ENCODE assay signal across 28 cellular contexts in genomic region chr5:35324201-35324600, GRCh38.
"Had no signal": no experiment of that assay in that cellular context is flagged by ENCODE, and none has a peak within 500 bp of the region (broad histone marks: within the 10 kb centered on the region; RNA-seq: fewer than 3 reads in every experiment).

No MANE protein-coding gene starts in this region.

- H3K4me1 ChIP-seq: colonic mucosa, esophagus muscularis mucosa, gastrocnemius medialis, gastroesophageal sphincter had no signal

- H3K27ac ChIP-seq: colonic mucosa, coronary artery, dorsolateral prefrontal cortex, epithelial cell of prostate, esophagus muscularis mucosa, esophagus squamous epithelium, foreskin keratinocyte, gastrocnemius medialis, gastroesophageal sphincter, heart left ventricle, heart right ventricle had no signal

- H3K4me3 ChIP-seq: colonic mucosa, coronary artery, dorsolateral prefrontal cortex, esophagus muscularis mucosa, esophagus squamous epithelium, gastrocnemius medialis, gastroesophageal sphincter, heart left ventricle, heart right ventricle had no signal

- H3K4me3 Mint-ChIP-seq: dendritic cell treated with granulocyte-macrophage colony-stimulating factor and Interleukin-4, amounts not matched to agents 40 ng/mL and 50 ng/mL, for 4 days; effector memory CD8-positive, alpha-beta T cell; endodermal cell had no signal

- H3K27me3 ChIP-seq: colonic mucosa, esophagus squamous epithelium, foreskin keratinocyte, gastrocnemius medialis, heart left ventricle, heart right ventricle had no signal

- H3K9me3 ChIP-seq: colonic mucosa, esophagus muscularis mucosa, esophagus squamous epithelium, gastrocnemius medialis, gastroesophageal sphincter, heart left ventricle had no signal

- DNase-seq: colonic mucosa; cortex of kidney; dermis blood vessel endothelial cell; dorsolateral prefrontal cortex; effector CD4-positive, alpha-beta T cell; effector CD8-positive, alpha-beta T cell; effector memory CD4-positive, alpha-beta T cell; effector memory CD8-positive, alpha-beta T cell; endodermal cell; erythroblast; esophagus squamous epithelium; foreskin fibroblast; foreskin keratinocyte; foreskin melanocyte; gastrocnemius medialis; glutamatergic neuron; head of caudate nucleus; heart left ventricle; heart right ventricle had no signal

- H3K27ac Mint-ChIP-seq: dendritic cell treated with granulocyte-macrophage colony-stimulating factor and Interleukin-4, amounts not matched to agents 40 ng/mL and 50 ng/mL, for 4 days; effector memory CD8-positive, alpha-beta T cell; endodermal cell had no signal

- H3K27me3 Mint-ChIP-seq: dendritic cell treated with granulocyte-macrophage colony-stimulating factor and Interleukin-4, amounts not matched to agents 40 ng/mL and 50 ng/mL, for 4 days had no signal

- H3K4me1 Mint-ChIP-seq: endodermal cell had no signal

- H3K36me3 ChIP-seq: colonic mucosa, esophagus muscularis mucosa, esophagus squamous epithelium, gastrocnemius medialis, gastroesophageal sphincter, heart left ventricle, heart right ventricle had no signal

- ATAC-seq: effector memory CD8-positive, alpha-beta T cell; foreskin keratinocyte; gastrocnemius medialis; gastroesophageal sphincter; heart left ventricle; heart right ventricle had no signal

- FAIRE-seq: colon, endometrium, endothelial cell of umbilical vein, frontal cortex had no signal
